Comparison of ENCODE assay signal across 10 cellular contexts in genomic region chr6:63527658-63528514, GRCh38. TPM values are rescaled to one million over a fixed set of nuclear protein-coding genes. Genes with fewer than 3 reads are reported as not detected.
DNase-seq lines count a peak whose midpoint lies in the region; ATAC-seq and TF ChIP-seq lines count a peak whose summit lies in the region.
"Had no signal": no experiment of that assay in that cellular context is flagged by ENCODE, and none has a peak within 500 bp of the region (broad histone marks: within the 10 kb centered on the region; RNA-seq: fewer than 3 reads in every experiment).

No MANE protein-coding gene starts in this region.

- no peak overlapping the region for H3K27ac ChIP-seq in Panc1 (ENCODE audit: low read length)

- no peaks in the 10 kb centered on the region for H3K36me3 ChIP-seq in Panc1 (ENCODE audit: control insufficient read depth, insufficient read depth, low read length)

- intact Hi-C loops in Panc1 (cut with micrococcal nuclease; ENCODE audit: unreplicated experiment), result no loop called here

- peaks cover 36% of the 10 kb centered on the region for H3K4me1 Mint-ChIP-seq in activated CD4-positive, alpha-beta T cell treated with anti-CD3 and anti-CD28 coated beads, Interleukin-2, amount 10 ng/mL, durations not matched to agents 7 days and 5 days

- H3K4me1 ChIP-seq in Panc1 (ENCODE audit: control insufficient read depth, insufficient read depth, low read length), result no peaks in the 10 kb centered on the region

- TF ChIP-seq CTCF in Panc1 (IDR thresholded peaks at IDR 0.05) (no peak; the same call in 1 of the 2 replicates), fibroblast of villous mesenchyme (IDR thresholded peaks at IDR 0.05; ENCODE audit: insufficient read depth, low read depth, low read length) (no peak)

- in situ Hi-C loops in Panc1 (cut with HindIII; ENCODE audit: low pct_unique_long_range_greater_than_20kb, low sequenced_read_pairs), result loop anchor here (5.0 kb wide), 1 partner anchor 44 kb away; the partner anchor contains the start of genes LOC128125822 and PTP4A1

- H3K27me3 Mint-ChIP-seq in activated CD4-positive, alpha-beta T cell treated with anti-CD3 and anti-CD28 coated beads, Interleukin-2, amount 10 ng/mL, durations not matched to agents 7 days and 5 days, result no peaks in the 10 kb centered on the region

- ATAC-seq in Panc1 (no peak), GM18907 (IDR thresholded peaks at IDR 0.05; ENCODE audit: unreplicated experiment) (no peak), GM19455 (IDR thresholded peaks at IDR 0.05; ENCODE audit: unreplicated experiment) (no peak)
- ATAC-seq: CD8-positive, alpha-beta T cell had no signal

- POLR2A ChIA-PET in activated CD4-positive, alpha-beta T cell treated with anti-CD3 and anti-CD28 coated beads, Interleukin-2, amount 10 ng/mL, durations not matched to agents 7 days and 5 days (lab: Charles Lee), result no interaction called here
- POLR2A ChIA-PET in Panc1 (lab: Charles Lee), result interaction anchor here (0.7 kb wide), 1 partner anchor 122 kb away, joined by 4 read pairs; no protein-coding TSS in a partner anchor

- H3K36me3 Mint-ChIP-seq in activated CD4-positive, alpha-beta T cell treated with anti-CD3 and anti-CD28 coated beads, Interleukin-2, amount 10 ng/mL, durations not matched to agents 7 days and 5 days (ENCODE audit: low read depth), result no peaks in the 10 kb centered on the region
- H3K36me3 Mint-ChIP-seq: CD8-positive, alpha-beta T cell had no signal

- H3K4me3 ChIP-seq in Panc1 (ENCODE audit: low read depth in 2 of 2, low read length in 2 of 2) (no peak overlapping the region), fibroblast of villous mesenchyme (ENCODE audit: low read depth, low read length) (no peak overlapping the region)

- peaks cover 3% of the 10 kb centered on the region for H3K9me3 Mint-ChIP-seq in activated CD4-positive, alpha-beta T cell treated with anti-CD3 and anti-CD28 coated beads, Interleukin-2, amount 10 ng/mL, durations not matched to agents 7 days and 5 days
- H3K9me3 Mint-ChIP-seq: activated T-cell treated with anti-CD3 and anti-CD28 coated beads, Interleukin-2, amount 50 U/mL, for 72 hours; CD8-positive, alpha-beta T cell had no signal

- CTCF ChIA-PET in activated CD4-positive, alpha-beta T cell treated with anti-CD3 and anti-CD28 coated beads, Interleukin-2, amount 10 ng/mL, durations not matched to agents 7 days and 5 days (lab: Charles Lee), result interaction anchor here (0.6 to 1.2 kb wide), 2 partner anchors 11 to 18 kb away, joined by 3 to 4 read pairs; no protein-coding TSS in a partner anchor
- CTCF ChIA-PET in Panc1 (lab: Charles Lee), result no interaction called here

- peak overlapping the region; percentile 76 for H3K27ac Mint-ChIP-seq in activated CD4-positive, alpha-beta T cell treated with anti-CD3 and anti-CD28 coated beads, Interleukin-2, amount 10 ng/mL, durations not matched to agents 7 days and 5 days
- H3K27ac Mint-ChIP-seq: activated T-cell treated with anti-CD3 and anti-CD28 coated beads, Interleukin-2, amount 50 U/mL, for 72 hours; CD8-positive, alpha-beta T cell had no signal

- H3K27me3 ChIP-seq in Panc1 (ENCODE audit: control insufficient read depth, insufficient read depth, low read length), result no peaks in the 10 kb centered on the region

- no peak overlapping the region for H3K4me3 Mint-ChIP-seq in activated CD4-positive, alpha-beta T cell treated with anti-CD3 and anti-CD28 coated beads, Interleukin-2, amount 10 ng/mL, durations not matched to agents 7 days and 5 days
- H3K4me3 Mint-ChIP-seq: activated T-cell treated with anti-CD3 and anti-CD28 coated beads, Interleukin-2, amount 50 U/mL, for 72 hours; CD8-positive, alpha-beta T cell had no signal

- H3K9me3 ChIP-seq in Panc1 (ENCODE audit: control insufficient read depth, insufficient read depth, low read depth, low read length), result no peaks in the 10 kb centered on the region

- no peak for DNase-seq in activated CD4-positive, alpha-beta T cell treated with anti-CD3 and anti-CD28 coated beads, Interleukin-2, amount 10 ng/mL, durations not matched to agents 7 days and 5 days
- no peak for DNase-seq in activated CD4-positive, alpha-beta T cell treated with anti-CD3 and anti-CD28 coated beads for 1 hour
- DNase-seq in Panc1 (ENCODE audit: low read depth, low spot score) (peak; percentile 87), fibroblast of villous mesenchyme (ENCODE audit: low read depth) (peak; percentile 100), stromal cell of bone marrow (ENCODE audit: low read depth) (peak; percentile 97), inferior parietal cortex (ENCODE audit: extremely low spot score) (no peak)
- DNase-seq: activated T-cell treated with anti-CD3 and anti-CD28 coated beads, Interleukin-2, amount 50 U/mL, for 72 hours; CD8-positive, alpha-beta T cell had no signal

- no TSS peak for BruUV-seq in Panc1 (replicated peaks; lab: Mats Ljungman, UMichigan)

RNA-seq across cellular contexts. Expression of gene PTP4A1, which starts 44.4 kb away (rescaled TPM):
- 10 to 100 TPM; 53.6 to 61.7 TPM for total RNA-seq in activated CD4-positive, alpha-beta T cell treated with anti-CD3 and anti-CD28 coated beads, Interleukin-2, amount 10 ng/mL, durations not matched to agents 7 days and 5 days
- total RNA-seq in Panc1 (2021; ENCODE audit: unreplicated experiment) (71.0 TPM), fibroblast of villous mesenchyme (24.8 and 43.6 TPM in 2 replicates)
- polyA plus RNA-seq in Panc1 (2012; ENCODE audit: insufficient read length), result 29.3 TPM

Comparison
In these comparisons a context has a peak if more than half of its experiments do, and no peak if none do; other contexts are left out.
1. DNase-seq: peak in Panc1 (single experiment), fibroblast of villous mesenchyme (single experiment) and stromal cell of bone marrow (single experiment); none in activated CD4-positive, alpha-beta T cell treated with anti-CD3 and anti-CD28 coated beads, Interleukin-2, amount 10 ng/mL, durations not matched to agents 7 days and 5 days (single experiment), activated CD4-positive, alpha-beta T cell treated with anti-CD3 and anti-CD28 coated beads for 1 hour (single experiment) and inferior parietal cortex (single experiment).